11 cellular contexts compared by ENCODE assay signal in the genomic region with DNA sequence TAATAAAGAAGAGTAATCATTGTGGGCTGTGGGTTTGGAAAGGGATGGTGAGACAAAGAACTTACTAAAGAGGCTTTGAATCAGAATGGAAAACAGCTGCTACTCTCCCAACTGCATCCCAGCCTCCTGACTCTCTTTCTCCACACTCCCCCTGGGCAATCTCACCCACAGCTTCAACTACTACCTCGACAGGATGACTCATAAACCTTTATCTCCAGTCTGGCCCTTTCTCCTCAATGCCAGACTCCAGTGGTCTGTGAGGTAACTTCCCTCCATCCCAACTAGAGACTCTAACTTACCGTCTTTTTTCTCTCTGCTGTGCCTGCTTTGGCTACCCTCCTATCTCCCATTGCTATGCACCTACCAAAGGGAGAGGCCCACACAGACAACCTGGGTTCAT.
A peak's percentile ranks its signal among the peaks of the same experiment; 100 is the strongest.
DNase-seq lines count a peak whose midpoint lies in the region; TF ChIP-seq lines count a peak whose summit lies in the region.
"Had no signal": no experiment of that assay in that cellular context is flagged by ENCODE, and none has a peak within 500 bp of the region (broad histone marks: within the 10 kb centered on the region; RNA-seq: fewer than 3 reads in every experiment).

No MANE protein-coding gene starts in this region.

- intact Hi-C loops in sigmoid colon (cut with DNase I) = no loop called here

- DNase-seq in H4 (ENCODE audit: low spot score) = peak; percentile 72
- DNase-seq in OCI-M1 (lab: John Stamatoyannopoulos, UW) = peak; percentile 53
- DNase-seq in fibroblast of lung (ENCODE audit: low read depth in 2 of 2) = peak; percentile 37 to 91
- DNase-seq in renal cortical epithelial cell (ENCODE audit: low read depth) = peak; percentile 75
- no peak for DNase-seq in DMS 273 (lab: John Stamatoyannopoulos, UW; ENCODE audit: unreplicated experiment)
- DNase-seq in sigmoid colon = no peak
- DNase-seq in NCI-H1048 (lab: John Stamatoyannopoulos, UW) = no peak
- no peak for DNase-seq in NCI-H2227 treated with DMSO at 0.1 percent for 48 hours (lab: John Stamatoyannopoulos, UW)
- DNase-seq: glutamatergic neuron, H7, NCI-H1930 had no signal

- no peak for TF ChIP-seq EP300 in sigmoid colon (IDR thresholded peaks at IDR 0.05)

- H3K4me1 ChIP-seq in fibroblast of lung (ENCODE audit: control insufficient read depth, extremely low read depth, insufficient read depth, low read length) (no peaks in the 10 kb centered on the region), sigmoid colon (no peaks in the 10 kb centered on the region)

- no peak for TF ChIP-seq POLR2A in sigmoid colon (IDR thresholded peaks at IDR 0.05)

- H3K4me2 ChIP-seq in fibroblast of lung (ENCODE audit: extremely low read depth, insufficient read depth, low read length) = no peak overlapping the region

- H3K27me3 ChIP-seq in fibroblast of lung (ENCODE audit: control insufficient read depth, insufficient read depth, low read length) = no peaks in the 10 kb centered on the region
- H3K27me3 ChIP-seq in sigmoid colon = no peaks in the 10 kb centered on the region

- no peak overlapping the region for H3K9ac ChIP-seq in fibroblast of lung (ENCODE audit: insufficient read depth, low read length)

- H3K79me2 ChIP-seq in fibroblast of lung (ENCODE audit: control insufficient read depth, insufficient read depth, low read length) = no peaks in the 10 kb centered on the region

- TF ChIP-seq CTCF in fibroblast of lung (conservative IDR thresholded peaks at IDR 0.05 in 1 of 2, IDR thresholded peaks at IDR 0.05 in 1 of 2; ENCODE audit: low read depth in 1 of 2, low read length in 2 of 2) (no peak), sigmoid colon (IDR thresholded peaks at IDR 0.05) (no peak)

- no peaks in the 10 kb centered on the region for H4K20me1 ChIP-seq in fibroblast of lung (ENCODE audit: control insufficient read depth, extremely low read depth, insufficient read depth, low read length)

- H3K27ac ChIP-seq in fibroblast of lung (ENCODE audit: insufficient read depth, low read length) = no peak overlapping the region
- H3K27ac ChIP-seq in sigmoid colon = no peak overlapping the region

- H3K36me3 ChIP-seq in fibroblast of lung (ENCODE audit: control insufficient read depth, insufficient read depth, low read length) = no peaks in the 10 kb centered on the region
- H3K36me3 ChIP-seq in sigmoid colon = no peaks in the 10 kb centered on the region

- WGBS in sigmoid colon, 2 donors = 59 to 62% methylated on average over 2 of the region's 2 CpGs

- H3K9me3 ChIP-seq in fibroblast of lung (ENCODE audit: control insufficient read depth, insufficient read depth, low read depth, low read length) = no peaks in the 10 kb centered on the region
- no peaks in the 10 kb centered on the region for H3K9me3 ChIP-seq in sigmoid colon

- no peak overlapping the region for H3K4me3 ChIP-seq in fibroblast of lung (replicated peaks in 1 of 4; ENCODE audit: control extremely low read depth in 1 of 4, insufficient read depth in 1 of 4, low read depth in 3 of 4, low read length in 4 of 4)
- H3K4me3 ChIP-seq in sigmoid colon = no peak overlapping the region

- H2AFZ ChIP-seq in fibroblast of lung (ENCODE audit: low read length) = no peak overlapping the region

Comparison
In these comparisons a context has a peak if more than half of its experiments do, and no peak if none do; other contexts are left out.
1. DNase-seq: peak in H4 (single experiment), OCI-M1 (single experiment), fibroblast of lung (2 of 2) and renal cortical epithelial cell (single experiment); none in DMS 273 (single experiment), sigmoid colon (single experiment), NCI-H1048 (single experiment) and NCI-H2227 treated with DMSO at 0.1 percent for 48 hours (single experiment).